In genomic region chr15:44535092-44535491, GRCh38 we compare ENCODE assay signal across 14 cellular contexts. TPM values are rescaled to one million over a fixed set of nuclear protein-coding genes. Genes with fewer than 3 reads are reported as not detected.
DNase-seq lines count a peak whose midpoint lies in the region; ATAC-seq, FAIRE-seq and TF ChIP-seq lines count a peak whose summit lies in the region.
"Had no signal": no experiment of that assay in that cellular context is flagged by ENCODE, and none has a peak within 500 bp of the region (broad histone marks: within the 10 kb centered on the region; RNA-seq: fewer than 3 reads in every experiment).

No MANE protein-coding gene starts in this region.

- 93% methylated on average over 8 of the region's 8 CpGs for WGBS in HUES64

- peak overlapping the region; percentile 87 to 97 (median 90) for H3K4me3 Mint-ChIP-seq in CD4-positive, CD25-positive, alpha-beta regulatory T cell
- peak overlapping the region; percentile 94 for H3K4me3 Mint-ChIP-seq in astrocyte (ENCODE audit: unreplicated experiment)
- H3K4me3 Mint-ChIP-seq in naive thymus-derived CD8-positive, alpha-beta T cell: peak overlapping the region; percentile 77 to 97 (median 93)

- ATAC-seq in CD4-positive, CD25-positive, alpha-beta regulatory T cell (ENCODE audit: low read depth in 2 of 2): no peak
- ATAC-seq in naive thymus-derived CD8-positive, alpha-beta T cell: no peak

- peaks cover 20 to 59% (median 36%) of the 10 kb centered on the region in 4 donors for H3K4me1 Mint-ChIP-seq in CD4-positive, CD25-positive, alpha-beta regulatory T cell
- peaks cover 10% of the 10 kb centered on the region for H3K4me1 Mint-ChIP-seq in astrocyte (ENCODE audit: low read depth, unreplicated experiment)
- peaks cover 17 to 54% (median 41%) of the 10 kb centered on the region in 4 donors for H3K4me1 Mint-ChIP-seq in naive thymus-derived CD8-positive, alpha-beta T cell

- H3K27ac Mint-ChIP-seq in CD4-positive, CD25-positive, alpha-beta regulatory T cell: peak overlapping the region; percentile 59 to 90 (median 61)
- H3K27ac Mint-ChIP-seq in astrocyte (ENCODE audit: unreplicated experiment): peak overlapping the region; percentile 75
- H3K27ac Mint-ChIP-seq in naive thymus-derived CD8-positive, alpha-beta T cell: peak overlapping the region; percentile 25 to 98 (median 84)

- H3K27me3 ChIP-seq in CD4-positive, CD25-positive, alpha-beta regulatory T cell (ENCODE audit: control insufficient read depth, insufficient read depth, low read length): no peaks in the 10 kb centered on the region
- H3K27me3 ChIP-seq in HUES64 (ENCODE audit: insufficient read depth, low read length): no peaks in the 10 kb centered on the region
- no peaks in the 10 kb centered on the region for H3K27me3 ChIP-seq in astrocyte (ENCODE audit: insufficient read depth, low read length)
- H3K27me3 ChIP-seq: adrenal gland had no signal

- H3K9ac ChIP-seq in HUES64 (ENCODE audit: low read depth, low read length) (no peak overlapping the region), astrocyte (ENCODE audit: low read length) (no peak overlapping the region)

- H3K4me3 ChIP-seq in CD4-positive, CD25-positive, alpha-beta regulatory T cell (ENCODE audit: low read depth, low read length): no peak overlapping the region
- H3K4me3 ChIP-seq in HUES64 (ENCODE audit: low read length) (peak overlapping the region; percentile 69), astrocyte (ENCODE audit: insufficient read depth, low read depth, low read length) (no peak overlapping the region)

- H3K4me2 ChIP-seq in astrocyte (ENCODE audit: low read length): peak overlapping the region; percentile 88

- peaks cover 41% of the 10 kb centered on the region for H3K79me2 ChIP-seq in astrocyte (ENCODE audit: insufficient read depth, low read length)

- H3K36me3 ChIP-seq in CD4-positive, CD25-positive, alpha-beta regulatory T cell (ENCODE audit: control insufficient read depth, insufficient read depth, low read length): peaks cover 5% of the 10 kb centered on the region
- peaks cover 16% of the 10 kb centered on the region for H3K36me3 ChIP-seq in HUES64 (ENCODE audit: insufficient read depth, low read length)
- no peaks in the 10 kb centered on the region for H3K36me3 ChIP-seq in astrocyte (ENCODE audit: insufficient read depth, low read length)
- H3K36me3 ChIP-seq: adrenal gland had no signal

- no peaks in the 10 kb centered on the region for H3K9me3 Mint-ChIP-seq in CD4-positive, CD25-positive, alpha-beta regulatory T cell
- no peaks in the 10 kb centered on the region for H3K9me3 Mint-ChIP-seq in astrocyte (ENCODE audit: unreplicated experiment)
- H3K9me3 Mint-ChIP-seq in naive thymus-derived CD8-positive, alpha-beta T cell: peaks cover 0 to 2% (median 0%) of the 10 kb centered on the region in 9 donors

- H3K27me3 Mint-ChIP-seq in CD4-positive, CD25-positive, alpha-beta regulatory T cell: no peaks in the 10 kb centered on the region
- no peaks in the 10 kb centered on the region for H3K27me3 Mint-ChIP-seq in astrocyte (ENCODE audit: low read depth, unreplicated experiment)
- H3K27me3 Mint-ChIP-seq in naive thymus-derived CD8-positive, alpha-beta T cell: no peaks in the 10 kb centered on the region

- no peaks in the 10 kb centered on the region for H3K9me3 ChIP-seq in CD4-positive, CD25-positive, alpha-beta regulatory T cell (ENCODE audit: control insufficient read depth in 2 of 2, low read length in 2 of 2)
- no peaks in the 10 kb centered on the region for H3K9me3 ChIP-seq in HUES64 (ENCODE audit: insufficient read depth, low read depth, low read length)
- no peaks in the 10 kb centered on the region for H3K9me3 ChIP-seq in astrocyte (ENCODE audit: insufficient read depth, low read depth, low read length)
- H3K9me3 ChIP-seq: adrenal gland, HAP-1 had no signal

- no peak for DNase-seq in CD4-positive, CD25-positive, alpha-beta regulatory T cell
- DNase-seq in astrocyte (ENCODE audit: low read depth): no peak
- no peak for DNase-seq in naive thymus-derived CD8-positive, alpha-beta T cell
- DNase-seq in HK-2 (ENCODE audit: unreplicated experiment): no peak
- DNase-seq in NCI-H1436 treated with DMSO at 0.1 percent for 48 hours (lab: John Stamatoyannopoulos, UW): no peak
- no peak for DNase-seq in NCI-H82 (lab: John Stamatoyannopoulos, UW)
- no peak for DNase-seq in NCI-H748 (lab: John Stamatoyannopoulos, UW; ENCODE audit: unreplicated experiment)
- DNase-seq: effector CD4-positive, alpha-beta T cell; head of caudate nucleus; WERI-Rb-1 had no signal

- no peak for FAIRE-seq in astrocyte (lab: Jason Lieb, UNC)
- FAIRE-seq: RCC 7860 had no signal

- peaks cover 13% of the 10 kb centered on the region for H3K36me3 Mint-ChIP-seq in CD4-positive, CD25-positive, alpha-beta regulatory T cell
- H3K36me3 Mint-ChIP-seq in astrocyte (ENCODE audit: low read depth, unreplicated experiment): peaks cover 2% of the 10 kb centered on the region
- H3K36me3 Mint-ChIP-seq in naive thymus-derived CD8-positive, alpha-beta T cell: peaks cover 0 to 19% (median 3%) of the 10 kb centered on the region in 3 donors

- no peak overlapping the region for H3K27ac ChIP-seq in CD4-positive, CD25-positive, alpha-beta regulatory T cell (ENCODE audit: insufficient read depth, low read length, poor library complexity, severe bottlenecking)
- H3K27ac ChIP-seq in HUES64 (ENCODE audit: low read depth, low read length): no peak overlapping the region
- H3K27ac ChIP-seq in astrocyte (ENCODE audit: low read depth, low read length): no peak overlapping the region

- H4K20me1 ChIP-seq in astrocyte (ENCODE audit: insufficient read depth, low read length): peaks cover 13% of the 10 kb centered on the region

- POLR2A ChIA-PET in naive thymus-derived CD8-positive, alpha-beta T cell (lab: Charles Lee): interaction anchor here (0.7 kb wide), 1 partner anchor 109 kb away, joined by 3 read pairs; no protein-coding TSS in a partner anchor

- H2AFZ ChIP-seq in astrocyte (ENCODE audit: low read depth, low read length): no peak overlapping the region

- no peak for TF ChIP-seq CTCF in astrocyte (IDR thresholded peaks at IDR 0.05; ENCODE audit: insufficient read depth, low read depth, low read length)

- peaks cover 32% of the 10 kb centered on the region for H3K4me1 ChIP-seq in CD4-positive, CD25-positive, alpha-beta regulatory T cell (ENCODE audit: control insufficient read depth, insufficient read depth, low read length, poor library complexity, severe bottlenecking)
- H3K4me1 ChIP-seq in HUES64 (ENCODE audit: insufficient read depth, low read length) (peaks cover 8% of the 10 kb centered on the region; the same call in 1 of the 2 replicates), astrocyte (ENCODE audit: insufficient read depth, low read length) (peaks cover 18% of the 10 kb centered on the region)

RNA-seq across cellular contexts. Expression of gene EIF3J, which starts 1.9 kb away (rescaled TPM):
- 80.4 TPM for total RNA-seq in CD4-positive, CD25-positive, alpha-beta regulatory T cell
- 10 to 100 TPM; 18.2 to 29.0 (median 22.0) TPM for polyA plus RNA-seq in CD4-positive, CD25-positive, alpha-beta regulatory T cell
- 71.3 TPM for polyA plus RNA-seq in HUES64 (2013, experiment 1 of 2)
- 75.8 TPM for polyA plus RNA-seq in HUES64 (2013, experiment 2 of 2)
- total RNA-seq in astrocyte: 131 and 133 TPM in 2 replicates
- 10 to 100 TPM; 70.9 to 77.4 TPM for total RNA-seq in naive thymus-derived CD8-positive, alpha-beta T cell
- 10 to 100 TPM; 15.3 to 18.4 (median 16.2) TPM for polyA plus RNA-seq in naive thymus-derived CD8-positive, alpha-beta T cell
